In the genomic region with DNA sequence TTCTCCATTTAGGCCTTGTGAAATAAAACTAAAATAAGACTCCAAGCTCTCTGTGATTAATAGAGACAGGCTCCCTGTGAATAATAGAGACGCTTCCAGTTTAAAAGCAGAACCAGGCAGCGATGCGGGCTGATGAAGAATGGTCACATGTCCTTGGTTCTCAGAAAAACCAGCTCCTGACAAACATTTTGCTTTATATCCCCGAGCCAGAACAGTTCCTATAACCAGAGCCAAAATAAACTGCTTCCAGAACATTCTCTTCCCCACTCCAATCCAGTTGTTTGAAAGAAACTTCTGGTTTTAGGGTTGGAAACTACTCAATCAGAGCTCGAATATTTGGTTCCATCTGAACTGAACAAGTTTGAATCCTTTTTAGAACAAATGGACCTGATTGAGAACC, we compare ENCODE assay signal across 15 cellular contexts.
DNase-seq lines count a peak whose midpoint lies in the region; ATAC-seq lines count a peak whose summit lies in the region.
"Had no signal": no experiment of that assay in that cellular context is flagged by ENCODE, and none has a peak within 500 bp of the region (broad histone marks: within the 10 kb centered on the region; RNA-seq: fewer than 3 reads in every experiment).

No MANE protein-coding gene starts in this region.

- H3K4me1 Mint-ChIP-seq in activated T-cell treated with anti-CD3 and anti-CD28 coated beads, Interleukin-2, amount 50 U/mL, for 24 hours (ENCODE audit: low read depth): no peaks in the 10 kb centered on the region

- H3K36me3 Mint-ChIP-seq in activated T-cell treated with anti-CD3 and anti-CD28 coated beads, Interleukin-2, amount 50 U/mL, for 24 hours (ENCODE audit: low read depth): no peaks in the 10 kb centered on the region
- H3K36me3 Mint-ChIP-seq: T-cell had no signal

- H3K4me2 ChIP-seq in BLaER1 treated with 17β-estradiol and CSF1 and Interleukin-3, amounts not matched to agents 10 nM and 100 nM: peak overlapping the region; percentile 38 to 94 (median 73)

- 0 out of 22 replicates have a peak, but pooled peaks cover 0 to 5% (median 0%) of the 10 kb centered on the region in 11 experiments for H3K9me3 ChIP-seq in BLaER1 treated with 17β-estradiol and CSF1 and Interleukin-3, amounts not matched to agents 10 nM and 100 nM (replicated peaks in 1 of 11)
- H3K9me3 ChIP-seq: Peyer's patch, spleen had no signal

- peak; percentile 85 to 87 for ATAC-seq in left cardiac atrium
- peak; percentile 96 for ATAC-seq in sciatic nerve
- no peak for ATAC-seq in GM18520 (IDR thresholded peaks at IDR 0.05; ENCODE audit: unreplicated experiment)
- ATAC-seq: T-cell had no signal

- no peak overlapping the region for H3K4me3 Mint-ChIP-seq in activated T-cell treated with anti-CD3 and anti-CD28 coated beads, Interleukin-2, amount 50 U/mL, for 24 hours
- H3K4me3 Mint-ChIP-seq: T-cell, type B pancreatic cell had no signal

- H3K27ac Mint-ChIP-seq in activated T-cell treated with anti-CD3 and anti-CD28 coated beads, Interleukin-2, amount 50 U/mL, for 24 hours: no peak overlapping the region
- H3K27ac Mint-ChIP-seq: T-cell, type B pancreatic cell had no signal

- H3K36me3 ChIP-seq in BLaER1 treated with 17β-estradiol and CSF1 and Interleukin-3, amounts not matched to agents 10 nM and 100 nM: no peaks in the 10 kb centered on the region
- H3K36me3 ChIP-seq: Peyer's patch, spleen had no signal

- H3K27me3 ChIP-seq in BLaER1 treated with 17β-estradiol and CSF1 and Interleukin-3, amounts not matched to agents 10 nM and 100 nM: no peaks in the 10 kb centered on the region
- H3K27me3 ChIP-seq: Peyer's patch had no signal

- H3K27ac ChIP-seq in BLaER1 treated with 17β-estradiol and CSF1 and Interleukin-3, amounts not matched to agents 10 nM and 100 nM: peak overlapping the region in 4 of 11 experiments; percentile 32 to 69 (median 59); a peak in 6 of 22 replicates
- H3K27ac ChIP-seq in angular gyrus (ENCODE audit: low read depth, low read length): peak overlapping the region; percentile 29
- H3K27ac ChIP-seq: spleen had no signal

- peaks cover 12% of the 10 kb centered on the region for H3K27me3 Mint-ChIP-seq in activated T-cell treated with anti-CD3 and anti-CD28 coated beads, Interleukin-2, amount 50 U/mL, for 24 hours

- intact Hi-C loops in left cardiac atrium (cut with DNase I) (no loop called here), sciatic nerve (cut with DNase I) (no loop called here)

- H3K4me1 ChIP-seq in BLaER1 treated with 17β-estradiol and CSF1 and Interleukin-3, amounts not matched to agents 10 nM and 100 nM: peaks cover 8 to 35% (median 17%) of the 10 kb centered on the region in 10 experiments
- H3K4me1 ChIP-seq: Peyer's patch had no signal

- H3K9me3 Mint-ChIP-seq in activated T-cell treated with anti-CD3 and anti-CD28 coated beads, Interleukin-2, amount 50 U/mL, for 24 hours: no peaks in the 10 kb centered on the region
- H3K9me3 Mint-ChIP-seq: T-cell had no signal

- DNase-seq in left cardiac atrium (peak; percentile 51), sciatic nerve (ENCODE audit: low spot score) (no peak), SHP77 (lab: John Stamatoyannopoulos, UW) (no peak)
- no peak for DNase-seq in activated CD8-positive, alpha-beta memory T cell treated with anti-CD3 and anti-CD28 coated beads, Interleukin-2, amount 50 U/mL, for 4 hours
- DNase-seq in activated T-cell treated with anti-CD3 and anti-CD28 coated beads, Interleukin-2, amount 50 U/mL, for 24 hours: no peak
- DNase-seq: activated CD4-positive, alpha-beta T cell treated with anti-CD3 and anti-CD28 coated beads for 48 hours; DMS53; NCI-H446 treated with DMSO at 0.1 percent for 48 hours; Peyer's patch; spleen; T-cell had no signal

- peak overlapping the region in 1 of 10 experiments; percentile 24; a peak in 2 of 20 replicates for H3K4me3 ChIP-seq in BLaER1 treated with 17β-estradiol and CSF1 and Interleukin-3, amounts not matched to agents 10 nM and 100 nM
- H3K4me3 ChIP-seq: Peyer's patch, spleen had no signal

- H3K9ac ChIP-seq in BLaER1 treated with 17β-estradiol and CSF1 and Interleukin-3, amounts not matched to agents 10 nM and 100 nM: peak overlapping the region in 3 of 11 experiments; percentile 41 to 56 (median 50); a peak in 3 of 22 replicates

- H4K20me1 ChIP-seq in BLaER1 treated with 17β-estradiol and CSF1 and Interleukin-3, amounts not matched to agents 10 nM and 100 nM: no peaks in the 10 kb centered on the region
